ENCODE assay signal across 19 cellular contexts in the genomic region with DNA sequence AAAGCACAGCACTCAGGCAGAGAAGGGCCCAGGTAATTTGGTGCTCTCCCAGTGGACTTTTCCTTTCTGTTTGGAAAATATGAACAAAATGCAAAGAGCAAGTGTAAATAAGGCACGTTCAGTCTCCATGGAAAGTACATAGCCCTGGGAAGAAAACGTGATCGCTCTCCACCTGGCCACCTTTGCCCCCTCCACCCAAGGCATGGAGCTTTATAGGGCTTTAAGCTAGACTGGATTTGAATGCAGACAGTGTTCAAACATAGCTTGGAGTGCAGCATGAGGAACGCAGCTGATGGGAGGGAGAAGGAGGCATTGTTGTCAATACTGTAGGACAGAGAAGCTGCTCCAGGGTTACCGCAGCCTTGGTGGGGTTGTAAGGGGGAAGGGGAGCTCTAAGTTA.
"Had no signal": no experiment of that assay in that cellular context is flagged by ENCODE, and none has a peak within 500 bp of the region (broad histone marks: within the 10 kb centered on the region; RNA-seq: fewer than 3 reads in every experiment).

No MANE protein-coding gene starts in this region.

- H3K4me1 ChIP-seq: transverse colon had no signal

- H3K36me3 ChIP-seq: transverse colon had no signal

- H3K9me3 ChIP-seq: transverse colon had no signal

- H3K4me3 ChIP-seq: transverse colon had no signal

- H3K36me3 Mint-ChIP-seq: activated CD4-positive, alpha-beta memory T cell treated with anti-CD3 and anti-CD28 coated beads for 36 hours; activated naive CD8-positive, alpha-beta T cell treated with anti-CD3 and anti-CD28 coated beads for 36 hours; stimulated activated naive B cell treated with anti-CD40 and anti-IgM and Interleukin-4, amounts not matched to agents 10 μg/mL and 1 μg/mL and 100 μg/mL, for 72 hours had no signal

- DNase-seq: activated CD4-positive, alpha-beta memory T cell treated with anti-CD3 and anti-CD28 coated beads for 36 hours; activated CD4-positive, alpha-beta T cell treated with anti-CD3 and anti-CD28 coated beads for 48 hours; activated naive CD4-positive, alpha-beta T cell treated with Interleukin-2 at 50 U/mL for 16 hours; activated naive CD8-positive, alpha-beta T cell treated with anti-CD3 and anti-CD28 coated beads for 36 hours; activated T-cell treated with anti-CD3 and anti-CD28 coated beads, Interleukin-2, amount 50 U/mL, for 48 hours; central memory CD4-positive, alpha-beta T cell; effector memory CD8-positive, alpha-beta T cell; foreskin melanocyte; left ventricle myocardium superior; mammary epithelial cell; nephron progenitor cell; nucleus accumbens; posterior cingulate gyrus; stimulated activated CD4-positive, alpha-beta T cell treated with anti-CD3 and anti-CD28 coated beads, Interleukin-2, amount 100 ng/mL, for 48 hours; stimulated activated CD8-positive, alpha-beta memory T cell treated with anti-CD3 and anti-CD28 coated beads, Interleukin-4, amount 100 ng/mL, for 48 hours; stimulated activated naive B cell treated with anti-CD40 and anti-IgM and Interleukin-4, amounts not matched to agents 10 μg/mL and 1 μg/mL and 100 μg/mL, for 72 hours; transverse colon had no signal

- H3K27me3 Mint-ChIP-seq: activated CD4-positive, alpha-beta memory T cell treated with anti-CD3 and anti-CD28 coated beads for 36 hours; activated naive CD8-positive, alpha-beta T cell treated with anti-CD3 and anti-CD28 coated beads for 36 hours; effector memory CD8-positive, alpha-beta T cell; stimulated activated naive B cell treated with anti-CD40 and anti-IgM and Interleukin-4, amounts not matched to agents 10 μg/mL and 1 μg/mL and 100 μg/mL, for 72 hours had no signal

- H3K27me3 ChIP-seq: transverse colon had no signal

- H3K27ac ChIP-seq: transverse colon had no signal

- H3K9me3 Mint-ChIP-seq: activated CD4-positive, alpha-beta memory T cell treated with anti-CD3 and anti-CD28 coated beads for 36 hours; activated naive CD8-positive, alpha-beta T cell treated with anti-CD3 and anti-CD28 coated beads for 36 hours; effector memory CD8-positive, alpha-beta T cell had no signal

- H3K4me3 Mint-ChIP-seq: activated CD4-positive, alpha-beta memory T cell treated with anti-CD3 and anti-CD28 coated beads for 36 hours; activated naive CD8-positive, alpha-beta T cell treated with anti-CD3 and anti-CD28 coated beads for 36 hours; effector memory CD8-positive, alpha-beta T cell; nephron progenitor cell; stimulated activated naive B cell treated with anti-CD40 and anti-IgM and Interleukin-4, amounts not matched to agents 10 μg/mL and 1 μg/mL and 100 μg/mL, for 72 hours had no signal

- H3K4me1 Mint-ChIP-seq: activated naive CD8-positive, alpha-beta T cell treated with anti-CD3 and anti-CD28 coated beads for 36 hours; nephron progenitor cell; stimulated activated naive B cell treated with anti-CD40 and anti-IgM and Interleukin-4, amounts not matched to agents 10 μg/mL and 1 μg/mL and 100 μg/mL, for 72 hours had no signal

- ATAC-seq: effector memory CD8-positive, alpha-beta T cell; esophagus mucosa; sciatic nerve; stimulated activated naive B cell treated with anti-CD40 and anti-IgM and Interleukin-4, amounts not matched to agents 10 μg/mL and 1 μg/mL and 100 μg/mL, for 72 hours had no signal

- H3K27ac Mint-ChIP-seq: activated CD4-positive, alpha-beta memory T cell treated with anti-CD3 and anti-CD28 coated beads for 36 hours; activated naive CD8-positive, alpha-beta T cell treated with anti-CD3 and anti-CD28 coated beads for 36 hours; effector memory CD8-positive, alpha-beta T cell; nephron progenitor cell; stimulated activated naive B cell treated with anti-CD40 and anti-IgM and Interleukin-4, amounts not matched to agents 10 μg/mL and 1 μg/mL and 100 μg/mL, for 72 hours had no signal
